ENCODE assay signal across 12 cellular contexts in the genomic region with DNA sequence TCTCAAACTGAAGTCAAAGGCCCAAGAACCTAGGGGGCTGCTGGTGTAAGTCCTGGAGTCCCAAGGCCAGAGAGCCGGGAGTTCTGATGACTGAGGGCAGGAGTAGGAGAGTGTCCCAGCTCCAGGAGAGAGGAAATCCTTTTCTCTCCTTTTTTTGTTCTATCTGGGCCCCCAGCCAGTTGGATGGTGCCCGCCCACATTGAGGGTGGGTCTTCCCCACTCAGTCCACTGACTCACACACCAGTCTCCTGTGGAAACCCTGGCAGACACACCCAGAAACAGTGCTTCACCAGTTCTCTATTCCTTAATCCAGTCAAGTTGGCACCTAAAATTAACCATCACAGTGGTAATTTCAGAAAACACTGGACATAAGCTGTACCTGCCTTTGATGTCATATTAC. TPM values are rescaled to one million over a fixed set of nuclear protein-coding genes. Genes with fewer than 3 reads are reported as not detected.
DNase-seq lines count a peak whose midpoint lies in the region; FAIRE-seq and TF ChIP-seq lines count a peak whose summit lies in the region.
"Had no signal": no experiment of that assay in that cellular context is flagged by ENCODE, and none has a peak within 500 bp of the region (broad histone marks: within the 10 kb centered on the region; RNA-seq: fewer than 3 reads in every experiment).

No MANE protein-coding gene starts in this region.

- H3K9me3 ChIP-seq in MG63 (no peaks in the 10 kb centered on the region), keratinocyte (ENCODE audit: control insufficient read depth, low read depth, low read length) (no peaks in the 10 kb centered on the region), thyroid gland (no peaks in the 10 kb centered on the region), hepatocyte (ENCODE audit: low read depth) (no peaks in the 10 kb centered on the region)
- H3K9me3 ChIP-seq: tibial nerve had no signal

- H3K79me2 ChIP-seq in keratinocyte (ENCODE audit: control insufficient read depth, insufficient read depth, low read length) (no peaks in the 10 kb centered on the region), hepatocyte (peaks cover 4% of the 10 kb centered on the region)

- peaks cover 30% of the 10 kb centered on the region for H3K4me1 Mint-ChIP-seq in dendritic cell treated with granulocyte-macrophage colony-stimulating factor and Interleukin-4, amounts not matched to agents 40 ng/mL and 50 ng/mL, for 4 days (ENCODE audit: low read depth)

- H3K27ac ChIP-seq in keratinocyte (ENCODE audit: control insufficient read depth, insufficient read depth, low read length) (peak overlapping the region; percentile 43), thyroid gland (no peak overlapping the region), hepatocyte (no peak overlapping the region)
- H3K27ac ChIP-seq: tibial nerve had no signal

- TF ChIP-seq POLR2A in thyroid gland (IDR thresholded peaks at IDR 0.05) = peak in 1 of 2 donors; percentile 14

- H3K4me1 ChIP-seq in keratinocyte (ENCODE audit: control insufficient read depth, extremely low read depth, insufficient read depth, low read length) (peaks cover 14% of the 10 kb centered on the region), thyroid gland (peaks cover 3 to 11% of the 10 kb centered on the region in 2 donors), hepatocyte (ENCODE audit: insufficient read depth) (no peaks in the 10 kb centered on the region)

- dilution Hi-C loops in keratinocyte (cut with MboI; ENCODE audit: extremely low pct_ligation_motif_present, low sequenced_read_pairs) = no loop called here

- H3K4me3 ChIP-seq in MG63 (no peak overlapping the region), keratinocyte (ENCODE audit: control insufficient read depth in 2 of 3, extremely low read depth in 1 of 3, insufficient read depth in 2 of 3, low read depth in 1 of 3, low read length in 3 of 3) (no peak overlapping the region), thyroid gland (replicated peaks in 1 of 3) (no peak overlapping the region), hepatocyte (no peak overlapping the region)
- H3K4me3 ChIP-seq: tibial nerve had no signal

- peak overlapping the region; percentile 44 for H2AFZ ChIP-seq in keratinocyte (ENCODE audit: control insufficient read depth, low read length)
- H2AFZ ChIP-seq in hepatocyte = no peak overlapping the region

- no peaks in the 10 kb centered on the region for H3K36me3 ChIP-seq in MG63
- H3K36me3 ChIP-seq in keratinocyte (ENCODE audit: control insufficient read depth in 2 of 2, extremely low read depth in 1 of 2, insufficient read depth in 2 of 2, low read length in 2 of 2) = no peaks in the 10 kb centered on the region
- H3K36me3 ChIP-seq in thyroid gland = no peaks in the 10 kb centered on the region
- no peaks in the 10 kb centered on the region for H3K36me3 ChIP-seq in hepatocyte (replicated peaks; ENCODE audit: insufficient read depth, low read depth)

- no peak overlapping the region for H3K4me3 Mint-ChIP-seq in dendritic cell treated with granulocyte-macrophage colony-stimulating factor and Interleukin-4, amounts not matched to agents 40 ng/mL and 50 ng/mL, for 4 days

- H3K9me3 Mint-ChIP-seq in dendritic cell treated with granulocyte-macrophage colony-stimulating factor and Interleukin-4, amounts not matched to agents 40 ng/mL and 50 ng/mL, for 4 days = no peaks in the 10 kb centered on the region

- H3K4me2 ChIP-seq in keratinocyte (ENCODE audit: control insufficient read depth, extremely low read depth, insufficient read depth, low read depth, low read length) (peak overlapping the region; percentile 47), hepatocyte (no peak overlapping the region)

- H3K27me3 Mint-ChIP-seq in dendritic cell treated with granulocyte-macrophage colony-stimulating factor and Interleukin-4, amounts not matched to agents 40 ng/mL and 50 ng/mL, for 4 days = no peaks in the 10 kb centered on the region

- TF ChIP-seq CTCF in keratinocyte (optimal IDR thresholded peaks at IDR 0.05 in 1 of 3, IDR thresholded peaks at IDR 0.05 in 1 of 3, conservative IDR thresholded peaks at IDR 0.05 in 1 of 3; ENCODE audit: extremely low read depth in 1 of 3, insufficient read depth in 2 of 3, low read length in 3 of 3) = no peak
- no peak for TF ChIP-seq CTCF in thyroid gland (IDR thresholded peaks at IDR 0.05)
- no peak for TF ChIP-seq CTCF in hepatocyte (IDR thresholded peaks at IDR 0.05; ENCODE audit: poor library complexity)

- FAIRE-seq in keratinocyte (lab: Jason Lieb, UNC) = peak; percentile 73
- FAIRE-seq: GM18507 had no signal

- DNase-seq in MG63 (peak; percentile 92), keratinocyte (ENCODE audit: low read depth, low spot score) (no peak), thyroid gland (peak; percentile 41 to 46), hepatocyte (ENCODE audit: low spot score) (no peak), NCI-H1092 (lab: John Stamatoyannopoulos, UW) (no peak), cerebellar cortex (ENCODE audit: low spot score) (no peak)
- no peak for DNase-seq in stimulated activated naive CD4-positive, alpha-beta T cell (lab: John Stamatoyannopoulos, UW)
- DNase-seq: DMS 273 treated with DMSO at 0.1 percent for 48 hours, NCI-H2081 had no signal

- H3K9me1 ChIP-seq in keratinocyte (ENCODE audit: control insufficient read depth, extremely low read depth, insufficient read depth, low read length) = no peaks in the 10 kb centered on the region

- H3K27me3 ChIP-seq in MG63 (no peaks in the 10 kb centered on the region), keratinocyte (ENCODE audit: control insufficient read depth, extremely low read depth, insufficient read depth, low read length) (no peaks in the 10 kb centered on the region), thyroid gland (no peaks in the 10 kb centered on the region), hepatocyte (no peaks in the 10 kb centered on the region)
- H3K27me3 ChIP-seq: tibial nerve had no signal

- H3K9me2 ChIP-seq in hepatocyte (replicated peaks; ENCODE audit: insufficient read depth) = no peaks in the 10 kb centered on the region

- 75 to 79% methylated on average over 2 of the region's 2 CpGs for WGBS in thyroid gland, 2 donors
- 95% methylated on average over 2 of the region's 2 CpGs for WGBS in hepatocyte (ENCODE audit: low lambda C conversion rate, missing lambda C conversion rate)

- no peak overlapping the region for H3K9ac ChIP-seq in keratinocyte (ENCODE audit: control insufficient read depth, extremely low read depth, insufficient read depth, low read length)

- H3K36me3 Mint-ChIP-seq in dendritic cell treated with granulocyte-macrophage colony-stimulating factor and Interleukin-4, amounts not matched to agents 40 ng/mL and 50 ng/mL, for 4 days (ENCODE audit: low read depth) = no peaks in the 10 kb centered on the region

- H3K27ac Mint-ChIP-seq in dendritic cell treated with granulocyte-macrophage colony-stimulating factor and Interleukin-4, amounts not matched to agents 40 ng/mL and 50 ng/mL, for 4 days = peak overlapping the region; percentile 49

- intact Hi-C loops in dendritic cell treated with granulocyte-macrophage colony-stimulating factor and Interleukin-4, amounts not matched to agents 40 ng/mL and 50 ng/mL, for 4 days (cut with micrococcal nuclease) = no loop called here
- intact Hi-C loops in thyroid gland (cut with DNase I) = no loop called here

- no peaks in the 10 kb centered on the region for H4K20me1 ChIP-seq in keratinocyte (ENCODE audit: control insufficient read depth, extremely low read depth, insufficient read depth, low read length)
- H4K20me1 ChIP-seq in hepatocyte (ENCODE audit: insufficient read depth, poor library complexity, severe bottlenecking) = no peaks in the 10 kb centered on the region

RNA-seq across cellular contexts. Expression of a gene that starts 12.7 kb away (rescaled TPM):
- 33.5 and 37.1 TPM in 2 replicates for total RNA-seq in MG63 (2014; rRNA removed; shearing (Covaris generic); ENCODE audit: low replicate concordance)
- polyA plus RNA-seq in keratinocyte = 35.1 to 46.4 TPM (median 41.0 TPM) in 3 replicates
- polyA plus RNA-seq in keratinocyte (2011; ENCODE audit: low read depth) = 67.6 TPM
- polyA plus RNA-seq in keratinocyte (2011; cell fraction: cytosol; rRNA removed) = 38.4 and 57.2 TPM in 2 replicates
- polyA plus RNA-seq in keratinocyte (2011; cell fraction: nucleus; rRNA removed) = 70.8 and 91.2 TPM in 2 replicates
- 46.2 and 62.6 TPM in 2 replicates for polyA plus RNA-seq in keratinocyte (2012; ENCODE audit: low replicate concordance)
- polyA minus RNA-seq in keratinocyte = 49.4 to 89.4 TPM (median 51.2 TPM) in 3 replicates
- polyA minus RNA-seq in keratinocyte (2011; cell fraction: cytosol; rRNA and poly(A)+ RNA removed) = 67.1 TPM
- polyA minus RNA-seq in keratinocyte (2011; cell fraction: nucleus; rRNA and poly(A)+ RNA removed) = 66.3 and 135 TPM in 2 replicates
- total RNA-seq in thyroid gland = 100 to 1,000 TPM in 1 of 4 donors, 10 to 100 TPM in 3; 72.8 to 116 (median 89.2) TPM
- 63.4 and 72.1 TPM in 2 replicates for total RNA-seq in hepatocyte
- 9.4 and 11.7 TPM in 2 replicates for polyA plus RNA-seq in hepatocyte

Comparison
In these comparisons a context has a peak if more than half of its experiments do, and no peak if none do; other contexts are left out.
1. DNase-seq: peak in MG63 (single experiment) and thyroid gland (2 of 2); none in keratinocyte (single experiment), hepatocyte (single experiment), NCI-H1092 (single experiment), stimulated activated naive CD4-positive, alpha-beta T cell (0 of 6) and cerebellar cortex (single experiment).